ENCODE assay signal across 3 cellular contexts in genomic region chr6:155397172-155397705, GRCh38.
TF ChIP-seq lines count a peak whose summit lies in the region.

No MANE protein-coding gene starts in this region.

TF ChIP-seq in HepG2, 621 proteins besides CTCF, POLR2A, EP300 and RAD21 (continues in another document):
- TF ChIP-seq, protein P1, sequence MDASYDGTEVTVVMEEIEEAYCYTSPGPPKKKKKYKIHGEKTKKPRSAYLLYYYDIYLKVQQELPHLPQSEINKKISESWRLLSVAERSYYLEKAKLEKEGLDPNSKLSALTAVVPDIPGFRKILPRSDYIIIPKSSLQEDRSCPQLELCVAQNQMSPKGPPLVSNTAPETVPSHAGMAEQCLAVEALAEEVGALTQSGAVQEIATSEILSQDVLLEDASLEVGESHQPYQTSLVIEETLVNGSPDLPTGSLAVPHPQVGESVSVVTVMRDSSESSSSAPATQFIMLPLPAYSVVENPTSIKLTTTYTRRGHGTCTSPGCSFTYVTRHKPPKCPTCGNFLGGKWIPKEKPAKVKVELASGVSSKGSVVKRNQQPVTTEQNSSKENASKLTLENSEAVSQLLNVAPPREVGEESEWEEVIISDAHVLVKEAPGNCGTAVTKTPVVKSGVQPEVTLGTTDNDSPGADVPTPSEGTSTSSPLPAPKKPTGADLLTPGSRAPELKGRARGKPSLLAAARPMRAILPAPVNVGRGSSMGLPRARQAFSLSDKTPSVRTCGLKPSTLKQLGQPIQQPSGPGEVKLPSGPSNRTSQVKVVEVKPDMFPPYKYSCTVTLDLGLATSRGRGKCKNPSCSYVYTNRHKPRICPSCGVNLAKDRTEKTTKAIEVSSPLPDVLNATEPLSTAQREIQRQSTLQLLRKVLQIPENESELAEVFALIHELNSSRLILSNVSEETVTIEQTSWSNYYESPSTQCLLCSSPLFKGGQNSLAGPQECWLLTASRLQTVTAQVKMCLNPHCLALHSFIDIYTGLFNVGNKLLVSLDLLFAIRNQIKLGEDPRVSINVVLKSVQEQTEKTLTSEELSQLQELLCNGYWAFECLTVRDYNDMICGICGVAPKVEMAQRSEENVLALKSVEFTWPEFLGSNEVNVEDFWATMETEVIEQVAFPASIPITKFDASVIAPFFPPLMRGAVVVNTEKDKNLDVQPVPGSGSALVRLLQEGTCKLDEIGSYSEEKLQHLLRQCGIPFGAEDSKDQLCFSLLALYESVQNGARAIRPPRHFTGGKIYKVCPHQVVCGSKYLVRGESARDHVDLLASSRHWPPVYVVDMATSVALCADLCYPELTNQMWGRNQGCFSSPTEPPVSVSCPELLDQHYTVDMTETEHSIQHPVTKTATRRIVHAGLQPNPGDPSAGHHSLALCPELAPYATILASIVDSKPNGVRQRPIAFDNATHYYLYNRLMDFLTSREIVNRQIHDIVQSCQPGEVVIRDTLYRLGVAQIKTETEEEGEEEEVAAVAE (CRISPR knock-in tag; IDR thresholded peaks at IDR 0.05; ENCODE audit: borderline replicate concordance) = no peak
- TF ChIP-seq ARID3A (IDR thresholded peaks at IDR 0.05; ENCODE audit: low read depth, low read length) (no peak), ISX (CRISPR knock-in tag; conservative IDR thresholded peaks at IDR 0.05) (no peak), CREM (IDR thresholded peaks at IDR 0.05) (no peak), CREM (CRISPR knock-in tag; IDR thresholded peaks at IDR 0.05) (no peak), TCF7L2 (IDR thresholded peaks at IDR 0.05; ENCODE audit: low read depth, low read length) (no peak), MED1 (CRISPR knock-in tag; IDR thresholded peaks at IDR 0.05) (peak; percentile 18; the same call in 1 of the 2 replicates)

TF ChIP-seq in IMR-90, 13 proteins besides CTCF, POLR2A, EP300 and RAD21:
- no peak for TF ChIP-seq NFE2L2 (IDR thresholded peaks at IDR 0.05; ENCODE audit: low read depth, low read length)
- no peak for TF ChIP-seq FOS (IDR thresholded peaks at IDR 0.05; ENCODE audit: low read depth, low read length)
- TF ChIP-seq MAZ (IDR thresholded peaks at IDR 0.05; ENCODE audit: borderline replicate concordance, low read depth, low read length) = no peak
- no peak for TF ChIP-seq SMC3 (IDR thresholded peaks at IDR 0.05; ENCODE audit: low read depth, low read length)
- TF ChIP-seq RFX5 (IDR thresholded peaks at IDR 0.05; ENCODE audit: low read depth, low read length) = no peak
- no peak for TF ChIP-seq MXI1 (IDR thresholded peaks at IDR 0.05; ENCODE audit: borderline replicate concordance, low read depth, low read length)
- no peak for TF ChIP-seq CEBPB (IDR thresholded peaks at IDR 0.05; ENCODE audit: low read depth, low read length)
- TF ChIP-seq MAFK (IDR thresholded peaks at IDR 0.05; ENCODE audit: low read depth, low read length) = no peak
- TF ChIP-seq, protein P2, sequence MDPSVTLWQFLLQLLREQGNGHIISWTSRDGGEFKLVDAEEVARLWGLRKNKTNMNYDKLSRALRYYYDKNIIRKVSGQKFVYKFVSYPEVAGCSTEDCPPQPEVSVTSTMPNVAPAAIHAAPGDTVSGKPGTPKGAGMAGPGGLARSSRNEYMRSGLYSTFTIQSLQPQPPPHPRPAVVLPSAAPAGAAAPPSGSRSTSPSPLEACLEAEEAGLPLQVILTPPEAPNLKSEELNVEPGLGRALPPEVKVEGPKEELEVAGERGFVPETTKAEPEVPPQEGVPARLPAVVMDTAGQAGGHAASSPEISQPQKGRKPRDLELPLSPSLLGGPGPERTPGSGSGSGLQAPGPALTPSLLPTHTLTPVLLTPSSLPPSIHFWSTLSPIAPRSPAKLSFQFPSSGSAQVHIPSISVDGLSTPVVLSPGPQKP (IDR thresholded peaks at IDR 0.05; ENCODE audit: borderline replicate concordance, low read depth, low read length) = no peak
- no peak for TF ChIP-seq CHD1 (IDR thresholded peaks at IDR 0.05; ENCODE audit: low read depth, low read length)
- no peak for TF ChIP-seq RCOR1 (IDR thresholded peaks at IDR 0.05; ENCODE audit: insufficient replicate concordance, low read length)
- no peak for TF ChIP-seq BHLHE40 (IDR thresholded peaks at IDR 0.05; ENCODE audit: low read depth, low read length)
- no peak for TF ChIP-seq USF2 (IDR thresholded peaks at IDR 0.05; ENCODE audit: low read depth, low read length)

TF ChIP-seq in GM12878, 131 proteins besides CTCF, POLR2A, EP300 and RAD21 (continues in another document):
- no peak for TF ChIP-seq RFX5 (IDR thresholded peaks at IDR 0.05; ENCODE audit: low read depth, low read length)
- TF ChIP-seq JUNB (IDR thresholded peaks at IDR 0.05) = no peak
- no peak for TF ChIP-seq CEBPZ (IDR thresholded peaks at IDR 0.05; ENCODE audit: low read depth, low read length)
- no peak for TF ChIP-seq YY1 (IDR thresholded peaks at IDR 0.05; ENCODE audit: low read depth, low read length)
- no peak for TF ChIP-seq JUND (IDR thresholded peaks at IDR 0.05; ENCODE audit: low read depth, low read length)
- no peak for TF ChIP-seq CBX3 (IDR thresholded peaks at IDR 0.05; ENCODE audit: borderline replicate concordance, low read depth)
- TF ChIP-seq MXI1 (IDR thresholded peaks at IDR 0.05; ENCODE audit: low read depth, low read length) = no peak
- TF ChIP-seq KDM1A (IDR thresholded peaks at IDR 0.05; ENCODE audit: borderline replicate concordance) = no peak
- TF ChIP-seq, protein P3, sequence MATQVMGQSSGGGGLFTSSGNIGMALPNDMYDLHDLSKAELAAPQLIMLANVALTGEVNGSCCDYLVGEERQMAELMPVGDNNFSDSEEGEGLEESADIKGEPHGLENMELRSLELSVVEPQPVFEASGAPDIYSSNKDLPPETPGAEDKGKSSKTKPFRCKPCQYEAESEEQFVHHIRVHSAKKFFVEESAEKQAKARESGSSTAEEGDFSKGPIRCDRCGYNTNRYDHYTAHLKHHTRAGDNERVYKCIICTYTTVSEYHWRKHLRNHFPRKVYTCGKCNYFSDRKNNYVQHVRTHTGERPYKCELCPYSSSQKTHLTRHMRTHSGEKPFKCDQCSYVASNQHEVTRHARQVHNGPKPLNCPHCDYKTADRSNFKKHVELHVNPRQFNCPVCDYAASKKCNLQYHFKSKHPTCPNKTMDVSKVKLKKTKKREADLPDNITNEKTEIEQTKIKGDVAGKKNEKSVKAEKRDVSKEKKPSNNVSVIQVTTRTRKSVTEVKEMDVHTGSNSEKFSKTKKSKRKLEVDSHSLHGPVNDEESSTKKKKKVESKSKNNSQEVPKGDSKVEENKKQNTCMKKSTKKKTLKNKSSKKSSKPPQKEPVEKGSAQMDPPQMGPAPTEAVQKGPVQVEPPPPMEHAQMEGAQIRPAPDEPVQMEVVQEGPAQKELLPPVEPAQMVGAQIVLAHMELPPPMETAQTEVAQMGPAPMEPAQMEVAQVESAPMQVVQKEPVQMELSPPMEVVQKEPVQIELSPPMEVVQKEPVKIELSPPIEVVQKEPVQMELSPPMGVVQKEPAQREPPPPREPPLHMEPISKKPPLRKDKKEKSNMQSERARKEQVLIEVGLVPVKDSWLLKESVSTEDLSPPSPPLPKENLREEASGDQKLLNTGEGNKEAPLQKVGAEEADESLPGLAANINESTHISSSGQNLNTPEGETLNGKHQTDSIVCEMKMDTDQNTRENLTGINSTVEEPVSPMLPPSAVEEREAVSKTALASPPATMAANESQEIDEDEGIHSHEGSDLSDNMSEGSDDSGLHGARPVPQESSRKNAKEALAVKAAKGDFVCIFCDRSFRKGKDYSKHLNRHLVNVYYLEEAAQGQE (IDR thresholded peaks at IDR 0.05; ENCODE audit: low read depth, low read length) = no peak
- TF ChIP-seq ZNF592 (IDR thresholded peaks at IDR 0.05) = no peak
- no peak for TF ChIP-seq BCL3 (IDR thresholded peaks at IDR 0.05; ENCODE audit: borderline replicate concordance, insufficient read depth, low read depth, low read length, poor library complexity, severe bottlenecking)
- no peak for TF ChIP-seq HDAC2 (IDR thresholded peaks at IDR 0.05)
- TF ChIP-seq, protein P4, sequence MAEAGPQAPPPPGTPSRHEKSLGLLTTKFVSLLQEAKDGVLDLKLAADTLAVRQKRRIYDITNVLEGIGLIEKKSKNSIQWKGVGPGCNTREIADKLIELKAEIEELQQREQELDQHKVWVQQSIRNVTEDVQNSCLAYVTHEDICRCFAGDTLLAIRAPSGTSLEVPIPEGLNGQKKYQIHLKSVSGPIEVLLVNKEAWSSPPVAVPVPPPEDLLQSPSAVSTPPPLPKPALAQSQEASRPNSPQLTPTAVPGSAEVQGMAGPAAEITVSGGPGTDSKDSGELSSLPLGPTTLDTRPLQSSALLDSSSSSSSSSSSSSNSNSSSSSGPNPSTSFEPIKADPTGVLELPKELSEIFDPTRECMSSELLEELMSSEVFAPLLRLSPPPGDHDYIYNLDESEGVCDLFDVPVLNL (IDR thresholded peaks at IDR 0.05; ENCODE audit: low read depth, low read length) = no peak
- no peak for TF ChIP-seq DPF2 (IDR thresholded peaks at IDR 0.05)
- TF ChIP-seq, protein P5, sequence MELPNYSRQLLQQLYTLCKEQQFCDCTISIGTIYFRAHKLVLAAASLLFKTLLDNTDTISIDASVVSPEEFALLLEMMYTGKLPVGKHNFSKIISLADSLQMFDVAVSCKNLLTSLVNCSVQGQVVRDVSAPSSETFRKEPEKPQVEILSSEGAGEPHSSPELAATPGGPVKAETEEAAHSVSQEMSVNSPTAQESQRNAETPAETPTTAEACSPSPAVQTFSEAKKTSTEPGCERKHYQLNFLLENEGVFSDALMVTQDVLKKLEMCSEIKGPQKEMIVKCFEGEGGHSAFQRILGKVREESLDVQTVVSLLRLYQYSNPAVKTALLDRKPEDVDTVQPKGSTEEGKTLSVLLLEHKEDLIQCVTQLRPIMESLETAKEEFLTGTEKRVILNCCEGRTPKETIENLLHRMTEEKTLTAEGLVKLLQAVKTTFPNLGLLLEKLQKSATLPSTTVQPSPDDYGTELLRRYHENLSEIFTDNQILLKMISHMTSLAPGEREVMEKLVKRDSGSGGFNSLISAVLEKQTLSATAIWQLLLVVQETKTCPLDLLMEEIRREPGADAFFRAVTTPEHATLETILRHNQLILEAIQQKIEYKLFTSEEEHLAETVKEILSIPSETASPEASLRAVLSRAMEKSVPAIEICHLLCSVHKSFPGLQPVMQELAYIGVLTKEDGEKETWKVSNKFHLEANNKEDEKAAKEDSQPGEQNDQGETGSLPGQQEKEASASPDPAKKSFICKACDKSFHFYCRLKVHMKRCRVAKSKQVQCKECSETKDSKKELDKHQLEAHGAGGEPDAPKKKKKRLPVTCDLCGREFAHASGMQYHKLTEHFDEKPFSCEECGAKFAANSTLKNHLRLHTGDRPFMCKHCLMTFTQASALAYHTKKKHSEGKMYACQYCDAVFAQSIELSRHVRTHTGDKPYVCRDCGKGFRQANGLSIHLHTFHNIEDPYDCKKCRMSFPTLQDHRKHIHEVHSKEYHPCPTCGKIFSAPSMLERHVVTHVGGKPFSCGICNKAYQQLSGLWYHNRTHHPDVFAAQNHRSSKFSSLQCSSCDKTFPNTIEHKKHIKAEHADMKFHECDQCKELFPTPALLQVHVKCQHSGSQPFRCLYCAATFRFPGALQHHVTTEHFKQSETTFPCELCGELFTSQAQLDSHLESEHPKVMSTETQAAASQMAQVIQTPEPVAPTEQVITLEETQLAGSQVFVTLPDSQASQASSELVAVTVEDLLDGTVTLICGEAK (IDR thresholded peaks at IDR 0.05; ENCODE audit: borderline replicate concordance) = no peak
- TF ChIP-seq ETV6 (conservative IDR thresholded peaks at IDR 0.05 in 1 of 2, IDR thresholded peaks at IDR 0.05 in 1 of 2; ENCODE audit: borderline replicate concordance in 1 of 2, low read depth in 1 of 2) = no peak
- TF ChIP-seq CREB1 (IDR thresholded peaks at IDR 0.05; ENCODE audit: low read depth) = no peak
- TF ChIP-seq ATF7 (IDR thresholded peaks at IDR 0.05; ENCODE audit: low read depth) = no peak
